8 cellular contexts compared by ENCODE assay signal in genomic region chr20:45987108-45987780, GRCh38. TPM values are rescaled to one million over a fixed set of nuclear protein-coding genes. Genes with fewer than 3 reads are reported as not detected.
DNase-seq lines count a peak whose midpoint lies in the region; ATAC-seq and TF ChIP-seq lines count a peak whose summit lies in the region.

No MANE protein-coding gene starts in this region.

- TF ChIP-seq CTCF in CD14-positive monocyte (IDR thresholded peaks at IDR 0.05), result peak; percentile 96

- peaks cover 9% of the 10 kb centered on the region for H3K4me1 Mint-ChIP-seq in CD14-positive monocyte
- H3K4me1 Mint-ChIP-seq in effector memory CD8-positive, alpha-beta T cell (ENCODE audit: low read depth in 2 of 2), result no peaks in the 10 kb centered on the region

- intact Hi-C loops in CD14-positive monocyte (cut with micrococcal nuclease), result loop anchor here (1.0 to 10.0 kb wide), 3 partner anchors 26 to 98 kb away; partner anchors contain the start of gene NCOA5 (in 1 of the 2)

- H3K9me3 Mint-ChIP-seq in CD14-positive monocyte, result peaks cover 0 to 6% (median 0%) of the 10 kb centered on the region in 7 donors
- no peaks in the 10 kb centered on the region for H3K9me3 Mint-ChIP-seq in effector memory CD8-positive, alpha-beta T cell

- no peak overlapping the region for H3K4me3 ChIP-seq in H7 (ENCODE audit: insufficient read depth, low read depth, low read length)

- H3K36me3 Mint-ChIP-seq in CD14-positive monocyte, result no peaks in the 10 kb centered on the region
- no peaks in the 10 kb centered on the region for H3K36me3 Mint-ChIP-seq in effector memory CD8-positive, alpha-beta T cell (ENCODE audit: insufficient read depth)

- peak overlapping the region in 1 of 7 donors; percentile 31 for H3K27ac Mint-ChIP-seq in CD14-positive monocyte
- no peak overlapping the region for H3K27ac Mint-ChIP-seq in effector memory CD8-positive, alpha-beta T cell

- peak; percentile 98 for ATAC-seq in effector memory CD8-positive, alpha-beta T cell (replicated peaks)
- ATAC-seq in HG02981 (IDR thresholded peaks at IDR 0.05; ENCODE audit: unreplicated experiment), result no peak

- H3K27me3 ChIP-seq in H7 (ENCODE audit: control insufficient read depth, insufficient read depth, low read length), result no peaks in the 10 kb centered on the region

- H3K4me3 Mint-ChIP-seq in CD14-positive monocyte, result no peak overlapping the region
- H3K4me3 Mint-ChIP-seq in effector memory CD8-positive, alpha-beta T cell, result no peak overlapping the region

- DNase-seq in CD14-positive monocyte (ENCODE audit: low spot score) (peak; percentile 86), H7 (peak; percentile 95), NOMO-1 treated with DMSO at 0.1 percent for 48 hours (lab: John Stamatoyannopoulos, UW; ENCODE audit: unreplicated experiment) (peak; percentile 41), mucosa of gallbladder (ENCODE audit: low spot score) (peak; percentile 73)
- DNase-seq in activated CD8-positive, alpha-beta memory T cell treated with anti-CD3 and anti-CD28 coated beads for 1 hour (ENCODE audit: extremely low read depth in 1 of 2, low read depth in 1 of 2), result peak; percentile 46 to 70
- peak; percentile 76 to 78 (median 77) for DNase-seq in effector memory CD8-positive, alpha-beta T cell
- DNase-seq in stimulated activated CD8-positive, alpha-beta memory T cell treated with anti-CD3 and anti-CD28 coated beads, Interleukin-7, amount 100 ng/mL, for 4 hours (ENCODE audit: low read depth in 2 of 2), result peak; percentile 44 to 55

- no peaks in the 10 kb centered on the region for H3K36me3 ChIP-seq in H7 (replicated peaks; ENCODE audit: control insufficient read depth, insufficient read depth, low read length)

- peaks cover 31 to 54% (median 35%) of the 10 kb centered on the region in 3 donors for H3K27me3 Mint-ChIP-seq in CD14-positive monocyte (ENCODE audit: low read depth in 3 of 3)
- H3K27me3 Mint-ChIP-seq in effector memory CD8-positive, alpha-beta T cell, result peaks cover 0 to 11% of the 10 kb centered on the region in 2 donors

RNA-seq across cellular contexts. Expression of gene ZNF335, which starts 15.2 kb away (rescaled TPM):
- polyA plus RNA-seq in CD14-positive monocyte, result 1 to 10 TPM; 2.7 to 3.1 TPM
- total RNA-seq in H7 (2014; rRNA removed; shearing (Covaris generic)), result 15.0 and 18.1 TPM in 2 replicates
- total RNA-seq in mucosa of gallbladder, result 19.4 TPM

RNA-seq across cellular contexts. Expression of gene MMP9, which starts 21.5 kb away (rescaled TPM):
- polyA plus RNA-seq in CD14-positive monocyte, result 1 to 10 TPM in 1 of 2 donors, under 1 TPM in 1; 0.88 to 1.6 TPM
- total RNA-seq in H7 (2014; rRNA removed; shearing (Covaris generic)), result 9.8 and 11.6 TPM in 2 replicates
- 0.52 TPM for total RNA-seq in mucosa of gallbladder

RNA-seq across cellular contexts. Expression of gene SLC12A5, which starts 41.8 kb away (rescaled TPM):
- not detected for polyA plus RNA-seq in CD14-positive monocyte
- 1.3 and 4.3 TPM in 2 replicates for total RNA-seq in H7 (2014; rRNA removed; shearing (Covaris generic))
- total RNA-seq in mucosa of gallbladder, result 0.32 TPM

RNA-seq across cellular contexts. Expression of gene PCIF1, which starts 52.8 kb away (rescaled TPM):
- 10 to 100 TPM; 50.4 to 54.9 TPM for polyA plus RNA-seq in CD14-positive monocyte
- total RNA-seq in H7 (2014; rRNA removed; shearing (Covaris generic)), result 22.8 and 28.4 TPM in 2 replicates
- 29.3 TPM for total RNA-seq in mucosa of gallbladder

Comparison
In these comparisons a context has a peak if more than half of its experiments do, and no peak if none do; other contexts are left out.
1. DNase-seq: peak in every context shown above with its lines; median percentile 95 in H7; 86 in CD14-positive monocyte; 77 in effector memory CD8-positive, alpha-beta T cell; 73 in mucosa of gallbladder; 58 in activated CD8-positive, alpha-beta memory T cell treated with anti-CD3 and anti-CD28 coated beads for 1 hour; 50 in stimulated activated CD8-positive, alpha-beta memory T cell treated with anti-CD3 and anti-CD28 coated beads, Interleukin-7, amount 100 ng/mL, for 4 hours; 41 in NOMO-1 treated with DMSO at 0.1 percent for 48 hours.